15 cellular contexts compared by ENCODE assay signal in the genomic region with DNA sequence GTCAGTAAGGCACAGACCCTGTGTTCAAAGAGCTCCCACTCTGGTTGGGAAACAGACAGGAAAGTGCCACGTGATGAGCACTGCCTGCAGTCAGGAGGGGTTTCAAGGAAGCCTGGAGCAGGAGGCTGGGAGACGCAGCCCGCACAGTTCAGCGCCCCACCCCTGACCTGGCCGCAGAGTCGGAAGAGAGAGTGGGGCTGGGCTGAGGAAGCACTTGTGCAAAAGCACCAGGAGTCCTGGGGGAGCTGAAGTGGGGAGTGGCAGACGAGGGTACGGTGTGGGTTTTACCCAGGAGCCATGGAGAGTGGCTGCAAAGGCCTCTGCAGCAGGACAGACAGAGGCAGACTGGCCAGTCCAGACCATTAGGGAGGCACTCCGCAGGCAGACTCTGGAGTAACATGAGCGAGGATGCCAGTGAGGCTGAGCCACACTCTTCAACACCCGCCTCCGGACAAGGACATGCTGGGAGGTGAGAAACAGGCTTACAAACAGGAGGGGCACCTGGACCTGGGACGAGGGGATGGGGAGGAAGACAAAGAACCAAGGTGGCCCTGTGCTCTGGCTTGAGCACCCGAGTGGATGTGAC.
DNase-seq lines count a peak whose midpoint lies in the region; ATAC-seq and TF ChIP-seq lines count a peak whose summit lies in the region.
"Had no signal": no experiment of that assay in that cellular context is flagged by ENCODE, and none has a peak within 500 bp of the region (broad histone marks: within the 10 kb centered on the region; RNA-seq: fewer than 3 reads in every experiment).

No MANE protein-coding gene starts in this region.

- H3K27me3 ChIP-seq in lower lobe of right lung (ENCODE audit: low read depth), result no peaks in the 10 kb centered on the region
- H3K27me3 ChIP-seq in upper lobe of right lung, result no peaks in the 10 kb centered on the region

- peaks cover 57% of the 10 kb centered on the region for H3K4me1 ChIP-seq in lower lobe of right lung
- peaks cover 52% of the 10 kb centered on the region for H3K4me1 ChIP-seq in upper lobe of right lung

- H3K9me3 ChIP-seq in lower lobe of right lung (no peaks in the 10 kb centered on the region), upper lobe of right lung (no peaks in the 10 kb centered on the region)

- H3K27me3 Mint-ChIP-seq in stimulated activated naive CD8-positive, alpha-beta T cell treated with anti-CD3 and anti-CD28 coated beads, Interleukin-15, Interleukin-2, amounts not matched to agents 100 ng/mL and 50 ng/mL, for 24 hours, result no peaks in the 10 kb centered on the region
- H3K27me3 Mint-ChIP-seq in activated T-helper 1 cell treated with anti-CD3 and anti-CD28 coated beads, Interleukin-12 subunit alpha, Interleukin-12 subunit beta, Interleukin-2, Interleukin-4 antibody, amounts not matched to agents 30 ng/mL and 10 ng/mL and 1 ng/mL, durations not matched to agents 14 hours and 24 hours and 36 hours (ENCODE audit: insufficient read depth), result no peaks in the 10 kb centered on the region

- H3K4me3 Mint-ChIP-seq in stimulated activated naive CD8-positive, alpha-beta T cell treated with anti-CD3 and anti-CD28 coated beads, Interleukin-15, Interleukin-2, amounts not matched to agents 100 ng/mL and 50 ng/mL, for 24 hours, result no peak overlapping the region
- peak overlapping the region; percentile 23 for H3K4me3 Mint-ChIP-seq in activated T-helper 1 cell treated with anti-CD3 and anti-CD28 coated beads, Interleukin-12 subunit alpha, Interleukin-12 subunit beta, Interleukin-2, Interleukin-4 antibody, amounts not matched to agents 30 ng/mL and 10 ng/mL and 1 ng/mL, durations not matched to agents 14 hours and 24 hours and 36 hours

- H3K36me3 ChIP-seq in lower lobe of right lung (peaks cover 15% of the 10 kb centered on the region), upper lobe of right lung (no peaks in the 10 kb centered on the region)

- H3K4me3 ChIP-seq in lower lobe of right lung (no peak overlapping the region), upper lobe of right lung (no peak overlapping the region)
- H3K4me3 ChIP-seq: K562 had no signal

- DNase-seq in stimulated activated naive CD8-positive, alpha-beta T cell treated with anti-CD3 and anti-CD28 coated beads, Interleukin-15, Interleukin-2, amounts not matched to agents 100 U/mL and 50 U/mL, for 24 hours, result no peak
- no peak for DNase-seq in activated T-helper 1 cell treated with anti-CD3 and anti-CD28 coated beads, Interleukin-12 subunit alpha, Interleukin-12 subunit beta, Interleukin-2, Interleukin-4 antibody, amounts not matched to agents 30 ng/mL and 10 ng/mL and 1 ng/mL, durations not matched to agents 14 hours and 24 hours and 36 hours (ENCODE audit: low spot score)
- peak; percentile 81 for DNase-seq in lower lobe of right lung
- peak; percentile 82 for DNase-seq in upper lobe of right lung
- DNase-seq in COLO668 (lab: John Stamatoyannopoulos, UW; ENCODE audit: unreplicated experiment), result no peak
- DNase-seq in NCI-H69 (lab: John Stamatoyannopoulos, UW), result no peak
- DNase-seq in DMS 273 (lab: John Stamatoyannopoulos, UW; ENCODE audit: unreplicated experiment), result no peak
- DNase-seq: AML-193; dermis blood vessel endothelial cell; midbrain; NCI-H1694; stimulated activated CD4-positive, alpha-beta T cell treated with anti-CD3 and anti-CD28 coated beads, Interleukin-4, amount 100 ng/mL, for 24 hours; T-helper 9 cell had no signal

- ATAC-seq in stimulated activated naive CD8-positive, alpha-beta T cell treated with anti-CD3 and anti-CD28 coated beads, Interleukin-15, Interleukin-2, amounts not matched to agents 100 U/mL and 50 U/mL, for 24 hours, result no peak
- ATAC-seq in lower lobe of right lung (peak; percentile 78 to 88), upper lobe of right lung (peak; percentile 80)
- ATAC-seq: K562 had no signal

- H3K36me3 Mint-ChIP-seq in stimulated activated naive CD8-positive, alpha-beta T cell treated with anti-CD3 and anti-CD28 coated beads, Interleukin-15, Interleukin-2, amounts not matched to agents 100 ng/mL and 50 ng/mL, for 24 hours (ENCODE audit: low read depth), result peaks cover 54% of the 10 kb centered on the region
- peaks cover 29% of the 10 kb centered on the region for H3K36me3 Mint-ChIP-seq in activated T-helper 1 cell treated with anti-CD3 and anti-CD28 coated beads, Interleukin-12 subunit alpha, Interleukin-12 subunit beta, Interleukin-2, Interleukin-4 antibody, amounts not matched to agents 30 ng/mL and 10 ng/mL and 1 ng/mL, durations not matched to agents 14 hours and 24 hours and 36 hours (ENCODE audit: low read depth)

- H3K4me1 Mint-ChIP-seq in stimulated activated naive CD8-positive, alpha-beta T cell treated with anti-CD3 and anti-CD28 coated beads, Interleukin-15, Interleukin-2, amounts not matched to agents 100 ng/mL and 50 ng/mL, for 24 hours (ENCODE audit: low read depth), result peaks cover 87% of the 10 kb centered on the region
- H3K4me1 Mint-ChIP-seq in activated T-helper 1 cell treated with anti-CD3 and anti-CD28 coated beads, Interleukin-12 subunit alpha, Interleukin-12 subunit beta, Interleukin-2, Interleukin-4 antibody, amounts not matched to agents 30 ng/mL and 10 ng/mL and 1 ng/mL, durations not matched to agents 14 hours and 24 hours and 36 hours (ENCODE audit: low read depth), result peaks cover 71% of the 10 kb centered on the region

- TF ChIP-seq CTCF in lower lobe of right lung (IDR thresholded peaks at IDR 0.05), result no peak
- TF ChIP-seq CTCF in upper lobe of right lung (IDR thresholded peaks at IDR 0.05), result no peak

- H3K27ac Mint-ChIP-seq in stimulated activated naive CD8-positive, alpha-beta T cell treated with anti-CD3 and anti-CD28 coated beads, Interleukin-15, Interleukin-2, amounts not matched to agents 100 ng/mL and 50 ng/mL, for 24 hours, result peak overlapping the region; percentile 82
- H3K27ac Mint-ChIP-seq in activated T-helper 1 cell treated with anti-CD3 and anti-CD28 coated beads, Interleukin-12 subunit alpha, Interleukin-12 subunit beta, Interleukin-2, Interleukin-4 antibody, amounts not matched to agents 30 ng/mL and 10 ng/mL and 1 ng/mL, durations not matched to agents 14 hours and 24 hours and 36 hours, result peak overlapping the region; percentile 70

- intact Hi-C loops in activated T-helper 1 cell treated with anti-CD3 and anti-CD28 coated beads, Interleukin-12 subunit alpha, Interleukin-12 subunit beta, Interleukin-2, Interleukin-4 antibody, amounts not matched to agents 30 ng/mL and 10 ng/mL and 1 ng/mL, durations not matched to agents 14 hours and 24 hours and 36 hours (cut with micrococcal nuclease), result no loop called here
- intact Hi-C loops in lower lobe of right lung (cut with DNase I) (no loop called here), upper lobe of right lung (cut with DNase I) (no loop called here)

- no peaks in the 10 kb centered on the region for H3K9me3 Mint-ChIP-seq in stimulated activated naive CD8-positive, alpha-beta T cell treated with anti-CD3 and anti-CD28 coated beads, Interleukin-15, Interleukin-2, amounts not matched to agents 100 ng/mL and 50 ng/mL, for 24 hours
- no peaks in the 10 kb centered on the region for H3K9me3 Mint-ChIP-seq in activated T-helper 1 cell treated with anti-CD3 and anti-CD28 coated beads, Interleukin-12 subunit alpha, Interleukin-12 subunit beta, Interleukin-2, Interleukin-4 antibody, amounts not matched to agents 30 ng/mL and 10 ng/mL and 1 ng/mL, durations not matched to agents 14 hours and 24 hours and 36 hours

- H3K27ac ChIP-seq in lower lobe of right lung, result peak overlapping the region; percentile 40
- H3K27ac ChIP-seq in upper lobe of right lung, result peak overlapping the region; percentile 17

Comparison
In these comparisons a context has a peak if more than half of its experiments do, and no peak if none do; other contexts are left out.
1. DNase-seq: peak in lower lobe of right lung (single experiment) and upper lobe of right lung (single experiment); none in stimulated activated naive CD8-positive, alpha-beta T cell treated with anti-CD3 and anti-CD28 coated beads, Interleukin-15, Interleukin-2, amounts not matched to agents 100 U/mL and 50 U/mL, for 24 hours (single experiment), activated T-helper 1 cell treated with anti-CD3 and anti-CD28 coated beads, Interleukin-12 subunit alpha, Interleukin-12 subunit beta, Interleukin-2, Interleukin-4 antibody, amounts not matched to agents 30 ng/mL and 10 ng/mL and 1 ng/mL, durations not matched to agents 14 hours and 24 hours and 36 hours (single experiment), COLO668 (single experiment), NCI-H69 (single experiment) and DMS 273 (single experiment).